Comparison of ENCODE assay signal across 30 cellular contexts in the genomic region with DNA sequence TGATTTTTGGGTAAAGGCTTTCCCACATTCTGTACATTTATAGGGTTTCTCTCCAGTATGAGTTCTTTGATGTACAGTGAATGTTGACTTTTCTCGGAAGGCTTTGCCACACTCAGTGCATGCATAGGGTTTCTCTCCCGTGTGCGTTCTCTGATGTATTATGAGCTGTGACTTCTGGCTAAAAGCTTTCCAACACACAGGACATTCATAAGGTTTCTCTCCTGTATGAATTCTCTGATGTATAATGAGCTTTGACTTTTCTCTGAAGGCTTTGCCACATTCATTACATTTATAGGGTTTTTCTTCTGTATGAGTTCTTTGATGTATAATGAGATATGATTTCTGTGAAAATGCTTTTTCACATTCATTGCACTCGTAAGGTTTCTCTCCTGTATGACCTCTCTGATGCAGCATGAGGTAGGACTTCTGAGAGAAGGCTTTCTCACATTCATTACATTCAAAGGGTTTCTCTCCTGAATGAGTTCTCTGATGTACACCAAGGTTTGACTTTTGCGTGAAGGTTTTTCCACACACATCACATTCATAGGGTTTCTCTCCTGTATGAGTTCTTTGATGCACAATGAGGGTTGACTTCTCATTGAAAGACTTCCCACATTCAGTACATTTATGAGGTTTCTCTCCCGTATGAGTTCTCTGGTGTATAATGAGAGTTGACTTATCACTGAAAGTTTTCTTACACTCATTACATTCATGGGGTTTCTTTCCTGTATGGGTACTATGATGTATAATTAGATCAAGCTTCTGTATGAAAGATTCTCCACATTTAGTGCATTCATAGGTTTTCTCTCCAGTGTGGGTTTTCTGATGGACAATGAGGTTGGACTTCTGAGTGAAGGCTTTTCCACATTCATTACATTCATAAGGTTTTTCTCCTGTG. TPM values are rescaled to one million over a fixed set of nuclear protein-coding genes. Genes with fewer than 3 reads are reported as not detected.
A peak's percentile ranks its signal among the peaks of the same experiment; 100 is the strongest.
DNase-seq lines count a peak whose midpoint lies in the region; ATAC-seq, FAIRE-seq and TF ChIP-seq lines count a peak whose summit lies in the region.
"Had no signal": no experiment of that assay in that cellular context is flagged by ENCODE, and none has a peak within 500 bp of the region (broad histone marks: within the 10 kb centered on the region; RNA-seq: fewer than 3 reads in every experiment).

No MANE protein-coding gene starts in this region.

- intact Hi-C loops in HepG2 (cut with micrococcal nuclease; ENCODE audit: unreplicated experiment): no loop called here
- intact Hi-C loops in K562 (cut with micrococcal nuclease): no loop called here

- no peak for TF ChIP-seq EP300 in HepG2 (IDR thresholded peaks at IDR 0.05; ENCODE audit: low read depth in 2 of 2, low read length in 2 of 2)
- TF ChIP-seq EP300 in HepG2 (CRISPR knock-in tag; IDR thresholded peaks at IDR 0.05; ENCODE audit: borderline replicate concordance): no peak
- no peak for TF ChIP-seq EP300 in K562 (IDR thresholded peaks at IDR 0.05; ENCODE audit: low read length)

- H3K4me3 ChIP-seq in liver (ENCODE audit: low read depth in 1 of 3, low read length in 3 of 3): peak overlapping the region in 2 of 3 donors; percentile 15 to 34
- no peak overlapping the region for H3K4me3 ChIP-seq in HepG2 (replicated peaks in 1 of 3; ENCODE audit: insufficient read depth in 1 of 3, low read depth in 2 of 3, low read length in 3 of 3)
- H3K4me3 ChIP-seq in OCI-LY3 (ENCODE audit: low read length): no peak overlapping the region
- no peak overlapping the region for H3K4me3 ChIP-seq in K562
- peak overlapping the region in 4 of 5 donors; percentile 14 to 48 (median 22) for H3K4me3 ChIP-seq in subcutaneous abdominal adipose tissue (ENCODE audit: low read depth in 1 of 5, low read length in 5 of 5)
- H3K4me3 ChIP-seq: PC-9, SJSA1 had no signal

- no TSS peak for BruUV-seq in HepG2 (replicated peaks; lab: Mats Ljungman, UMichigan)
- no TSS peak for BruUV-seq in K562 (replicated peaks; lab: Mats Ljungman, UMichigan)

- H3K4me3 Mint-ChIP-seq in T-helper 17 cell: no peak overlapping the region
- H3K4me3 Mint-ChIP-seq: CD4-positive, alpha-beta memory T cell; T-cell had no signal

- FAIRE-seq in HepG2 (lab: Jason Lieb, UNC) (no peak), K562 (lab: Jason Lieb, UNC) (no peak)
- FAIRE-seq: G401.6, GM12891 had no signal

- TF ChIP-seq RAD21 in liver (IDR thresholded peaks at IDR 0.05) (no peak), HepG2 (CRISPR knock-in tag; IDR thresholded peaks at IDR 0.05) (no peak), K562 (CRISPR knock-in tag; conservative IDR thresholded peaks at IDR 0.05 in 1 of 2, IDR thresholded peaks at IDR 0.05 in 1 of 2) (no peak)

- no peaks in the 10 kb centered on the region for H3K27me3 Mint-ChIP-seq in T-helper 17 cell
- H3K27me3 Mint-ChIP-seq: CD4-positive, alpha-beta memory T cell; IgD-negative memory B cell had no signal

- peaks cover 7% of the 10 kb centered on the region for H3K36me3 Mint-ChIP-seq in T-helper 17 cell (ENCODE audit: low read depth)

- H4K20me1 ChIP-seq in HepG2 (ENCODE audit: insufficient read depth, low read length) (no peaks in the 10 kb centered on the region), OCI-LY3 (ENCODE audit: insufficient read depth, low read length) (no peaks in the 10 kb centered on the region), K562 (replicated peaks; ENCODE audit: control insufficient read depth, insufficient read depth, low read length) (no peaks in the 10 kb centered on the region)

- POLR2A ChIA-PET in HepG2 (lab: Yijun Ruan, JAX) (no interaction called here), K562 (lab: Yijun Ruan, JAX) (no interaction called here)

- TF ChIP-seq CTCF in liver (IDR thresholded peaks at IDR 0.05; ENCODE audit: low read depth, low read length, missing input control) (no peak), HepG2 (CRISPR knock-in tag; IDR thresholded peaks at IDR 0.05) (no peak), OCI-LY3 (IDR thresholded peaks at IDR 0.05; ENCODE audit: low read depth, low read length) (no peak), K562 (IDR thresholded peaks at IDR 0.05 in 2 of 3, conservative IDR thresholded peaks at IDR 0.05 in 1 of 3; ENCODE audit: insufficient read depth in 2 of 3, low read depth in 1 of 3, low read length in 3 of 3) (no peak)

- no peaks in the 10 kb centered on the region for H3K9me1 ChIP-seq in K562 (ENCODE audit: control insufficient read depth, insufficient read depth, low read length)

- H3K9me3 ChIP-seq in liver (ENCODE audit: control insufficient read depth in 4 of 4, low read length in 3 of 4) (peaks cover 8 to 72% (median 56%) of the 10 kb centered on the region in 4 donors), HepG2 (ENCODE audit: low read length) (peaks cover 54% of the 10 kb centered on the region), OCI-LY3 (ENCODE audit: insufficient read depth, low read length) (peaks cover 61% of the 10 kb centered on the region), K562 (replicated peaks; ENCODE audit: control insufficient read depth, insufficient read depth, low read depth, low read length) (peaks cover 8% of the 10 kb centered on the region; the same call in 1 of the 2 replicates), subcutaneous abdominal adipose tissue (ENCODE audit: control insufficient read depth in 5 of 5, low read length in 5 of 5) (peaks cover 25 to 74% (median 68%) of the 10 kb centered on the region in 5 donors), T-helper 17 cell (ENCODE audit: control insufficient read depth, low read length, poor library complexity, severe bottlenecking) (peaks cover 33% of the 10 kb centered on the region)
- H3K9me3 ChIP-seq: SJSA1 had no signal

- H3K27ac ChIP-seq in liver (ENCODE audit: low read depth in 1 of 2, low read length in 2 of 2): no peak overlapping the region
- no peak overlapping the region for H3K27ac ChIP-seq in HepG2 (ENCODE audit: extremely low read length, insufficient read depth, low read length)
- peak overlapping the region; percentile 92 for H3K27ac ChIP-seq in OCI-LY3 (ENCODE audit: low read length)
- H3K27ac ChIP-seq in K562 (ENCODE audit: extremely low read depth, low read depth, low read length): no peak overlapping the region
- H3K27ac ChIP-seq in subcutaneous abdominal adipose tissue (ENCODE audit: low read depth, low read length): no peak overlapping the region
- H3K27ac ChIP-seq: PC-9, SJSA1 had no signal

- ATAC-seq in HepG2: no peak
- ATAC-seq in K562: no peak
- no peak for ATAC-seq in T-helper 17 cell
- ATAC-seq: T-cell had no signal

- H3K27ac Mint-ChIP-seq in T-helper 17 cell: no peak overlapping the region
- H3K27ac Mint-ChIP-seq: T-cell had no signal

- H2AFZ ChIP-seq in HepG2 (ENCODE audit: low read length) (no peak overlapping the region), OCI-LY3 (ENCODE audit: low read depth, low read length) (no peak overlapping the region), K562 (ENCODE audit: low read depth, low read length) (no peak overlapping the region)
- H2AFZ ChIP-seq: PC-9 had no signal

- in situ Hi-C loops in HepG2 (cut with HindIII; ENCODE audit: extremely low pct_ligation_motif_present, low pct_unique_long_range_greater_than_20kb) (no loop called here), K562 (cut with MboI) (no loop called here), ACHN (cut with HindIII; ENCODE audit: low pct_ligation_motif_present, low pct_unique_long_range_greater_than_20kb, low sequenced_read_pairs) (no loop called here)

- no peaks in the 10 kb centered on the region for H3K4me1 ChIP-seq in liver (ENCODE audit: control insufficient read depth in 4 of 4, insufficient read depth in 4 of 4, low read length in 3 of 4)
- no peaks in the 10 kb centered on the region for H3K4me1 ChIP-seq in HepG2 (ENCODE audit: insufficient read depth, low read length)
- peaks cover 15% of the 10 kb centered on the region for H3K4me1 ChIP-seq in OCI-LY3 (ENCODE audit: low read length)
- no peaks in the 10 kb centered on the region for H3K4me1 ChIP-seq in K562 (replicated peaks in 1 of 2; ENCODE audit: control insufficient read depth in 2 of 2, insufficient read depth in 2 of 2, low read length in 2 of 2)
- no peaks in the 10 kb centered on the region for H3K4me1 ChIP-seq in subcutaneous abdominal adipose tissue (ENCODE audit: control insufficient read depth in 5 of 5, insufficient read depth in 5 of 5, low read length in 5 of 5)
- H3K4me1 ChIP-seq: SJSA1 had no signal

- H3K4me1 Mint-ChIP-seq in T-helper 17 cell: no peaks in the 10 kb centered on the region
- H3K4me1 Mint-ChIP-seq: CD4-positive, alpha-beta memory T cell; IgD-negative memory B cell; T-cell had no signal

- CTCF ChIA-PET in HepG2 (lab: Yijun Ruan, JAX; ENCODE audit: low intra/inter-chr PET ratio, low total read pairs): no interaction called here
- CTCF ChIA-PET in K562 (lab: Yijun Ruan, JAX; ENCODE audit: low intra/inter-chr PET ratio): no interaction called here

- WGBS in liver: 99% methylated on average over 6 of the region's 6 CpGs
- WGBS in HepG2 (ENCODE audit: low lambda C conversion rate): 97% methylated on average over 3 of the region's 6 CpGs
- WGBS in K562 (ENCODE audit: insufficient coverage, low coverage, missing lambda C conversion rate): 49% methylated on average over 6 of the region's 6 CpGs

- TF ChIP-seq POLR2A in HepG2 (IDR thresholded peaks at IDR 0.05; ENCODE audit: insufficient read depth in 1 of 2, low read depth in 2 of 2, low read length in 2 of 2) (no peak), K562 (conservative IDR thresholded peaks at IDR 0.05) (no peak)

- H3K4me2 ChIP-seq in HepG2 (ENCODE audit: low read depth, low read length): no peak overlapping the region
- peak overlapping the region; percentile 11; the same call in 1 of the 2 replicates for H3K4me2 ChIP-seq in OCI-LY3 (ENCODE audit: low read length)
- no peak overlapping the region for H3K4me2 ChIP-seq in K562 (ENCODE audit: insufficient read depth, low read length)
- H3K4me2 ChIP-seq: PC-9 had no signal

- H3K27me3 ChIP-seq in liver (ENCODE audit: control insufficient read depth in 4 of 4, insufficient read depth in 4 of 4, low read length in 3 of 4): no peaks in the 10 kb centered on the region
- no peaks in the 10 kb centered on the region for H3K27me3 ChIP-seq in HepG2 (ENCODE audit: control insufficient read depth in 1 of 2, insufficient read depth in 2 of 2, low read length in 2 of 2)
- no peaks in the 10 kb centered on the region for H3K27me3 ChIP-seq in OCI-LY3 (ENCODE audit: low read depth, low read length)
- no peaks in the 10 kb centered on the region for H3K27me3 ChIP-seq in K562 (ENCODE audit: control insufficient read depth in 2 of 2, insufficient read depth in 2 of 2, low read length in 2 of 2)
- H3K27me3 ChIP-seq in subcutaneous abdominal adipose tissue (ENCODE audit: control insufficient read depth in 5 of 5, insufficient read depth in 4 of 5, low read length in 5 of 5): no peaks in the 10 kb centered on the region
- H3K27me3 ChIP-seq: SJSA1 had no signal

- DNase-seq in HepG2 (ENCODE audit: low spot score) (no peak), K562 (ENCODE audit: extremely low read depth in 1 of 4, low spot score in 3 of 4) (no peak), NK-92 (lab: John Stamatoyannopoulos, UW; ENCODE audit: unreplicated experiment) (no peak), T-helper 17 cell (no peak), ACHN (no peak)
- DNase-seq: AML-193; C1 segment of cervical spinal cord; CD4-positive, alpha-beta memory T cell; COR-L47; DMS53; H7; NCI-H1105 treated with DMSO at 0.1 percent for 48 hours; NCI-H146; NCI-H1930; NCI-H2107; NCI-H524; NCI-H748 treated with DMSO at 0.1 percent for 48 hours; NK-92 treated with Interleukin-12 subunit alpha and Interleukin-12 subunit beta, amount 100 ng/mL, for 24 hours; PC-9; Right ventricle myocardium superior; RPMI8226; T-cell had no signal

- H3K36me3 ChIP-seq in liver (ENCODE audit: control insufficient read depth in 4 of 4, insufficient read depth in 3 of 4, low read depth in 1 of 4, low read length in 3 of 4) (peaks cover 2 to 42% (median 33%) of the 10 kb centered on the region in 4 donors), HepG2 (replicated peaks in 1 of 2; ENCODE audit: control insufficient read depth in 1 of 2, insufficient read depth in 2 of 2, low read length in 2 of 2) (peaks cover 0 to 21% of the 10 kb centered on the region in 2 experiments; a peak in 4 of 5 replicates), OCI-LY3 (replicated peaks; ENCODE audit: low read depth, low read length) (peaks cover 84% of the 10 kb centered on the region), K562 (ENCODE audit: control insufficient read depth, insufficient read depth, low read length) (peaks cover 8% of the 10 kb centered on the region; the same call in 2 of the 3 replicates), subcutaneous abdominal adipose tissue (ENCODE audit: control insufficient read depth in 5 of 5, insufficient read depth in 5 of 5, low read length in 5 of 5) (peaks cover 18 to 50% (median 27%) of the 10 kb centered on the region in 5 donors)

- no peak overlapping the region for H3K9ac ChIP-seq in liver (ENCODE audit: low read depth in 1 of 2, low read length in 2 of 2)
- no peak overlapping the region for H3K9ac ChIP-seq in HepG2 (ENCODE audit: insufficient read depth, low read depth, low read length)
- no peak overlapping the region for H3K9ac ChIP-seq in OCI-LY3 (ENCODE audit: low read length)
- no peak overlapping the region for H3K9ac ChIP-seq in K562 (ENCODE audit: insufficient read depth in 1 of 2, low read depth in 2 of 2, low read length in 2 of 2)
- H3K9ac ChIP-seq in subcutaneous abdominal adipose tissue (ENCODE audit: low read length in 5 of 5): no peak overlapping the region

- H3K79me2 ChIP-seq in HepG2 (ENCODE audit: insufficient read depth, low read length) (no peaks in the 10 kb centered on the region), OCI-LY3 (ENCODE audit: low read length) (no peaks in the 10 kb centered on the region), K562 (ENCODE audit: control insufficient read depth, insufficient read depth, low read length) (no peaks in the 10 kb centered on the region)

RNA-seq across cellular contexts. Expression of a gene that starts 27.3 kb away (rescaled TPM):
- total RNA-seq in liver: 1 to 10 TPM; 3.1 TPM
- polyA plus RNA-seq in liver: 1 to 10 TPM in 1 of 2 donors, under 1 TPM in 1; 0.97 to 1.3 TPM
- total RNA-seq in HepG2 (2016; rRNA removed; fragmentation: Illumina TruSeq; extraction: Trizol): 4.5 and 4.8 TPM in 2 replicates
- 0.30 and 0.35 TPM in 2 replicates for total RNA-seq in HepG2 (2016; cell fraction: cytosol; rRNA removed; fragmentation: Illumina TruSeq; extraction: Trizol; ENCODE audit: low read depth)
- 4.7 and 5.2 TPM in 2 replicates for total RNA-seq in HepG2 (2016; cell fraction: insoluble cytoplasmic fraction; rRNA removed; fragmentation: Illumina TruSeq; extraction: Trizol)
- 1.2 and 1.3 TPM in 2 replicates for total RNA-seq in HepG2 (2016; cell fraction: membrane; rRNA removed; fragmentation: Illumina TruSeq; extraction: Trizol)
- 4.6 and 5.8 TPM in 2 replicates for total RNA-seq in HepG2 (2016; cell fraction: nucleus; rRNA removed; fragmentation: Illumina TruSeq; extraction: Trizol)
- 2.1 TPM in 2 replicates for polyA plus RNA-seq in HepG2 (2011; rRNA removed)
- polyA plus RNA-seq in HepG2 (2011; cell fraction: cytosol; rRNA removed): 0.60 and 1.2 TPM in 2 replicates
- polyA plus RNA-seq in HepG2 (2011; cell fraction: nucleus; rRNA removed): 2.9 and 4.6 TPM in 2 replicates
- polyA plus RNA-seq in HepG2 (2012): 3.9 and 4.1 TPM in 2 replicates
- 0.06 and 0.08 TPM in 2 replicates for polyA plus RNA-seq in HepG2 (2016; cell fraction: cytosol; fragmentation: Illumina TruSeq; extraction: Trizol; ENCODE audit: low read depth)
- polyA plus RNA-seq in HepG2 (2016; cell fraction: insoluble cytoplasmic fraction; fragmentation: Illumina TruSeq; extraction: Trizol; ENCODE audit: low read depth): 4.7 and 4.8 TPM in 2 replicates
- 0.36 and 0.49 TPM in 2 replicates for polyA plus RNA-seq in HepG2 (2016; cell fraction: membrane; fragmentation: Illumina TruSeq; extraction: Trizol; ENCODE audit: low read depth)
- polyA plus RNA-seq in HepG2 (2016; cell fraction: nucleus; fragmentation: Illumina TruSeq; extraction: Trizol; ENCODE audit: insufficient read depth, low read depth): 12.4 and 13.6 TPM in 2 replicates
- polyA minus RNA-seq in HepG2 (2011; rRNA and poly(A)+ RNA removed; ENCODE audit: low replicate concordance): 0.56 and 1.9 TPM in 2 replicates
- 1.6 and 2.2 TPM in 2 replicates for polyA minus RNA-seq in HepG2 (2011; cell fraction: cytosol; rRNA and poly(A)+ RNA removed)
- polyA minus RNA-seq in HepG2 (2011; cell fraction: nucleus; rRNA and poly(A)+ RNA removed): 2.8 and 4.4 TPM in 2 replicates
- total RNA-seq in K562 (2011; cell fraction: chromatin; rRNA removed; ENCODE audit: low replicate concordance): 0.93 and 5.2 TPM in 2 replicates
- 0.83 and 1.6 TPM in 2 replicates for total RNA-seq in K562 (2011; cell fraction: nucleolus; rRNA removed)
- total RNA-seq in K562 (2011; cell fraction: nucleoplasm; rRNA removed): 1.6 and 2.4 TPM in 2 replicates
- 1.7 and 1.9 TPM in 2 replicates for total RNA-seq in K562 (2014; rRNA removed)
- 4.7 and 4.8 TPM in 2 replicates for total RNA-seq in K562 (2014; rRNA removed; fragmentation: Illumina TruSeq; extraction: Trizol)
- total RNA-seq in K562 (2015; rRNA removed; fragmentation: Illumina TruSeq; extraction: Trizol): 4.0 and 5.0 TPM in 2 replicates
- total RNA-seq in K562 (2021): 2.8 and 3.5 TPM in 2 replicates
- 4.6 and 5.1 TPM in 2 replicates for polyA plus RNA-seq in K562 (2011; rRNA removed)
- polyA plus RNA-seq in K562 (2011; cell fraction: cytosol; rRNA removed): 0.55 and 1.9 TPM in 2 replicates
- polyA plus RNA-seq in K562 (2011; cell fraction: nucleus; rRNA removed): 4.4 and 6.6 TPM in 2 replicates
- 2.1 and 2.7 TPM in 2 replicates for polyA plus RNA-seq in K562 (2012)
- 4.0 and 4.3 TPM in 2 replicates for polyA plus RNA-seq in K562 (2014; fragmentation: Illumina TruSeq; extraction: Trizol)
- 1 to 10 TPM in 1 of 2 experiments, under 1 TPM in 1; 0.59 to 1.4 TPM for polyA plus RNA-seq in K562 (2014; fragmentation: Nextera tagmentation; extraction: Ambion mirVana)
- polyA plus RNA-seq in K562 (2014; rRNA removed): 2.8 and 3.9 TPM in 2 replicates
- 3.7 and 6.4 TPM in 2 replicates for polyA minus RNA-seq in K562 (2011; rRNA and poly(A)+ RNA removed)
- 1.9 TPM in 2 replicates for polyA minus RNA-seq in K562 (2011; cell fraction: cytosol; rRNA and poly(A)+ RNA removed)
- polyA minus RNA-seq in K562 (2011; cell fraction: nucleus; rRNA and poly(A)+ RNA removed): 1.1 and 2.8 TPM in 2 replicates
- total RNA-seq in T-helper 17 cell: 1 to 10 TPM; 4.7 to 6.4 TPM

RNA-seq across cellular contexts. Expression of a gene that starts 30.3 kb away (rescaled TPM):
- total RNA-seq in liver (not detected), HepG2 (2016; rRNA removed; fragmentation: Illumina TruSeq; extraction: Trizol) (not detected in 2 replicates), K562 (2014; rRNA removed) (not detected in 2 replicates), K562 (2014; rRNA removed; fragmentation: Illumina TruSeq; extraction: Trizol) (not detected in 2 replicates), K562 (2015; rRNA removed; fragmentation: Illumina TruSeq; extraction: Trizol) (not detected in 2 replicates), K562 (2021) (not detected in 2 replicates), T-helper 17 cell (not detected)
- polyA plus RNA-seq in liver (not detected), HepG2 (2011; rRNA removed) (not detected in 2 replicates), K562 (2011; rRNA removed) (not detected in 2 replicates), K562 (2014; fragmentation: Illumina TruSeq; extraction: Trizol) (not detected in 2 replicates), K562 (2014; fragmentation: Nextera tagmentation; extraction: Ambion mirVana) (not detected), K562 (2014; rRNA removed) (not detected in 2 replicates)
- total RNA-seq in HepG2 (2016; cell fraction: cytosol; rRNA removed; fragmentation: Illumina TruSeq; extraction: Trizol; ENCODE audit: low read depth): not detected in 2 replicates
- total RNA-seq in HepG2 (2016; cell fraction: insoluble cytoplasmic fraction; rRNA removed; fragmentation: Illumina TruSeq; extraction: Trizol): not detected in 2 replicates
- not detected in 2 replicates for total RNA-seq in HepG2 (2016; cell fraction: membrane; rRNA removed; fragmentation: Illumina TruSeq; extraction: Trizol)
- total RNA-seq in HepG2 (2016; cell fraction: nucleus; rRNA removed; fragmentation: Illumina TruSeq; extraction: Trizol): not detected in 2 replicates
- not detected in 2 replicates for polyA plus RNA-seq in HepG2 (2011; cell fraction: cytosol; rRNA removed)
- polyA plus RNA-seq in HepG2 (2011; cell fraction: nucleus; rRNA removed): not detected in 2 replicates
- not detected in 2 replicates for polyA plus RNA-seq in HepG2 (2012)
- not detected in 2 replicates for polyA plus RNA-seq in HepG2 (2016; cell fraction: cytosol; fragmentation: Illumina TruSeq; extraction: Trizol; ENCODE audit: low read depth)
- polyA plus RNA-seq in HepG2 (2016; cell fraction: insoluble cytoplasmic fraction; fragmentation: Illumina TruSeq; extraction: Trizol; ENCODE audit: low read depth): not detected in 2 replicates
- polyA plus RNA-seq in HepG2 (2016; cell fraction: membrane; fragmentation: Illumina TruSeq; extraction: Trizol; ENCODE audit: low read depth): not detected in 2 replicates
- not detected in 2 replicates for polyA plus RNA-seq in HepG2 (2016; cell fraction: nucleus; fragmentation: Illumina TruSeq; extraction: Trizol; ENCODE audit: insufficient read depth, low read depth)
- polyA minus RNA-seq in HepG2 (2011; rRNA and poly(A)+ RNA removed; ENCODE audit: low replicate concordance): not detected in 2 replicates
- not detected in 2 replicates for polyA minus RNA-seq in HepG2 (2011; cell fraction: cytosol; rRNA and poly(A)+ RNA removed)
- not detected in 2 replicates for polyA minus RNA-seq in HepG2 (2011; cell fraction: nucleus; rRNA and poly(A)+ RNA removed)
- total RNA-seq in K562 (2011; cell fraction: chromatin; rRNA removed; ENCODE audit: low replicate concordance): not detected in 2 replicates
- not detected in 2 replicates for total RNA-seq in K562 (2011; cell fraction: nucleolus; rRNA removed)
- total RNA-seq in K562 (2011; cell fraction: nucleoplasm; rRNA removed): not detected in 2 replicates
- not detected in 2 replicates for polyA plus RNA-seq in K562 (2011; cell fraction: cytosol; rRNA removed)
- not detected in 2 replicates for polyA plus RNA-seq in K562 (2011; cell fraction: nucleus; rRNA removed)
- polyA plus RNA-seq in K562 (2012): not detected in 2 replicates
- not detected in 2 replicates for polyA minus RNA-seq in K562 (2011; rRNA and poly(A)+ RNA removed)
- not detected in 2 replicates for polyA minus RNA-seq in K562 (2011; cell fraction: cytosol; rRNA and poly(A)+ RNA removed)
- not detected in 2 replicates for polyA minus RNA-seq in K562 (2011; cell fraction: nucleus; rRNA and poly(A)+ RNA removed)
- total RNA-seq: A172; CD4-positive, alpha-beta memory T cell; H7; PC-9; Right ventricle myocardium superior; SJSA1; T-cell had no signal
- polyA plus RNA-seq: CD4-positive, alpha-beta memory T cell; IgD-negative memory B cell had no signal

Comparison
In these comparisons a context has a peak if more than half of its experiments do, and no peak if none do; other contexts are left out.
1. H3K4me3 ChIP-seq: peak in liver (2 of 3) and subcutaneous abdominal adipose tissue (4 of 5); none in HepG2 (0 of 3), OCI-LY3 (single experiment) and K562 (single experiment).